ENCODE assay signal across 8 cellular contexts in the genomic region with DNA sequence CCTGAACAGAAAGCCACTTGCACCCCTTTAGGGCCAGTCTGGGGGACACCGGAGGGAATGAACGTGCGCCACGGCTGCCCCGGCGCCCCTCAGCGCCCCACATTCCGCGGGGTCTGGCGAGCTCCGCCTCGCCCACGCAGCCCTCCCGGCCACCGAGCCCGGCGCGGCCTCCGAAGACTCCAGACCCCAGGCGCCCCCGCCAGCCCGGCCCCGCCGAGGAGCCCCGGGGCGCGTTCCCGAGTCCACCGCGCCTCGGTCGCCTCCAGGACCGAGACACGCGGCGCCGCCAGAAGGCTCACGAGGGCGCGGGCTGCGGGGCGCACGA. TPM values are rescaled to one million over a fixed set of nuclear protein-coding genes. Genes with fewer than 3 reads are reported as not detected.
A peak's percentile ranks its signal among the peaks of the same experiment; 100 is the strongest.
DNase-seq lines count a peak whose midpoint lies in the region; TF ChIP-seq lines count a peak whose summit lies in the region.

No MANE protein-coding gene starts in this region.

- no peak overlapping the region for H3K27ac ChIP-seq in ectodermal cell (ENCODE audit: insufficient read depth, low read depth, low read length, poor library complexity, severe bottlenecking)

- H3K9me3 ChIP-seq in ectodermal cell (ENCODE audit: control insufficient read depth, low read length): no peaks in the 10 kb centered on the region

- WGBS in ectodermal cell, 2 experiments: 2% methylated on average over 43 of the region's 43 CpGs

- H3K4me1 Mint-ChIP-seq in activated naive CD4-positive, alpha-beta T cell treated with anti-CD3 and anti-CD28 coated beads, Interleukin-2, amount 50 U/mL, for 24 hours: peaks cover 42% of the 10 kb centered on the region
- peaks cover 21 to 44% (median 34%) of the 10 kb centered on the region in 3 donors for H3K4me1 Mint-ChIP-seq in IgD-negative memory B cell
- H3K4me1 Mint-ChIP-seq in nephron: peaks cover 9% of the 10 kb centered on the region

- H3K36me3 ChIP-seq in ectodermal cell (ENCODE audit: control insufficient read depth, insufficient read depth, low read length): no peaks in the 10 kb centered on the region

- H3K9me3 Mint-ChIP-seq in activated naive CD4-positive, alpha-beta T cell treated with anti-CD3 and anti-CD28 coated beads, Interleukin-2, amount 50 U/mL, for 24 hours: no peaks in the 10 kb centered on the region
- H3K9me3 Mint-ChIP-seq in IgD-negative memory B cell (no peaks in the 10 kb centered on the region), nephron (no peaks in the 10 kb centered on the region)

- H3K4me1 ChIP-seq in ectodermal cell (ENCODE audit: control insufficient read depth, insufficient read depth, low read length): no peaks in the 10 kb centered on the region

- TF ChIP-seq CTCF in nephron (IDR thresholded peaks at IDR 0.05; ENCODE audit: unreplicated experiment in 3 of 3) (no peak), GM10248 (IDR thresholded peaks at IDR 0.05; ENCODE audit: control extremely low read depth, extremely low read depth, low read depth, missing control alignments) (no peak)

- peak overlapping the region; percentile 64 for H3K4me3 ChIP-seq in ectodermal cell (ENCODE audit: insufficient read depth, low read depth, low read length)

- H3K4me3 Mint-ChIP-seq in activated naive CD4-positive, alpha-beta T cell treated with anti-CD3 and anti-CD28 coated beads, Interleukin-2, amount 50 U/mL, for 24 hours: peak overlapping the region; percentile 84
- H3K4me3 Mint-ChIP-seq in IgD-negative memory B cell (peak overlapping the region; percentile 80 to 92 (median 87)), nephron (peak overlapping the region; percentile 76 to 85 (median 83))

- H3K27me3 Mint-ChIP-seq in activated naive CD4-positive, alpha-beta T cell treated with anti-CD3 and anti-CD28 coated beads, Interleukin-2, amount 50 U/mL, for 24 hours: no peaks in the 10 kb centered on the region
- H3K27me3 Mint-ChIP-seq in IgD-negative memory B cell (no peaks in the 10 kb centered on the region), nephron (ENCODE audit: low read depth) (no peaks in the 10 kb centered on the region)

- CTCF ChIA-PET in GM10248 (lab: Yijun Ruan, JAX): no interaction called here

- no peak overlapping the region for H3K27ac Mint-ChIP-seq in activated naive CD4-positive, alpha-beta T cell treated with anti-CD3 and anti-CD28 coated beads, Interleukin-2, amount 50 U/mL, for 24 hours
- peak overlapping the region in 2 of 3 donors; percentile 73 to 91 for H3K27ac Mint-ChIP-seq in IgD-negative memory B cell
- peak overlapping the region in 1 of 3 experiments; percentile 25 for H3K27ac Mint-ChIP-seq in nephron

- no peaks in the 10 kb centered on the region for H3K27me3 ChIP-seq in ectodermal cell (ENCODE audit: control insufficient read depth, insufficient read depth, low read length, poor library complexity, severe bottlenecking)

- POLR2A ChIA-PET in GM10248 (lab: Yijun Ruan, JAX): no interaction called here

- H3K36me3 Mint-ChIP-seq in activated naive CD4-positive, alpha-beta T cell treated with anti-CD3 and anti-CD28 coated beads, Interleukin-2, amount 50 U/mL, for 24 hours: peaks cover 1% of the 10 kb centered on the region
- peaks cover 2% of the 10 kb centered on the region for H3K36me3 Mint-ChIP-seq in IgD-negative memory B cell
- H3K36me3 Mint-ChIP-seq in nephron (ENCODE audit: low read depth): no peaks in the 10 kb centered on the region

- no peak for DNase-seq in activated naive CD4-positive, alpha-beta T cell (lab: John Stamatoyannopoulos, UW)
- DNase-seq in SKM-1 treated with dmso at 0.1 percent for 144 hours (lab: John Stamatoyannopoulos, UW; ENCODE audit: unreplicated experiment): no peak
- DNase-seq in GM10248 (ENCODE audit: extremely low spot score): no peak
- DNase-seq in C1 segment of cervical spinal cord (lab: John Stamatoyannopoulos, UW): no peak

RNA-seq across cellular contexts. Expression of a gene that starts 0.4 kb away (rescaled TPM):
- 102 TPM for polyA plus RNA-seq in IgD-negative memory B cell
- polyA plus RNA-seq in ectodermal cell (2013, experiment 1 of 4): 68.9 TPM
- polyA plus RNA-seq in ectodermal cell (2013, experiment 2 of 4): 68.0 TPM
- polyA plus RNA-seq in ectodermal cell (2013, experiment 3 of 4): 46.4 TPM
- polyA plus RNA-seq in ectodermal cell (2013, experiment 4 of 4): 59.1 TPM

RNA-seq across cellular contexts. Expression of a gene that starts 14.3 kb away (rescaled TPM):
- polyA plus RNA-seq in IgD-negative memory B cell: not detected
- polyA plus RNA-seq in ectodermal cell (2013, experiment 1 of 4): not detected
- polyA plus RNA-seq in ectodermal cell (2013, experiment 2 of 4): not detected
- not detected for polyA plus RNA-seq in ectodermal cell (2013, experiment 3 of 4)
- polyA plus RNA-seq in ectodermal cell (2013, experiment 4 of 4): 0.16 TPM

RNA-seq across cellular contexts. Expression of a gene that starts 18.7 kb away (rescaled TPM):
- polyA plus RNA-seq in IgD-negative memory B cell: 37.4 TPM
- polyA plus RNA-seq in ectodermal cell (2013, experiment 1 of 4): 57.9 TPM
- 57.6 TPM for polyA plus RNA-seq in ectodermal cell (2013, experiment 2 of 4)
- polyA plus RNA-seq in ectodermal cell (2013, experiment 3 of 4): 43.7 TPM
- polyA plus RNA-seq in ectodermal cell (2013, experiment 4 of 4): 44.1 TPM

RNA-seq across cellular contexts. Expression of a gene that starts 30.1 kb away (rescaled TPM):
- 1.5 TPM for polyA plus RNA-seq in IgD-negative memory B cell
- 2.0 TPM for polyA plus RNA-seq in ectodermal cell (2013, experiment 1 of 4)
- 3.6 TPM for polyA plus RNA-seq in ectodermal cell (2013, experiment 2 of 4)
- 1.4 TPM for polyA plus RNA-seq in ectodermal cell (2013, experiment 3 of 4)
- 1.8 TPM for polyA plus RNA-seq in ectodermal cell (2013, experiment 4 of 4)

RNA-seq across cellular contexts. Expression of a gene that starts 43.6 kb away (rescaled TPM):
- polyA plus RNA-seq in IgD-negative memory B cell: not detected
- not detected for polyA plus RNA-seq in ectodermal cell (2013, experiment 1 of 4)
- polyA plus RNA-seq in ectodermal cell (2013, experiment 2 of 4): not detected
- polyA plus RNA-seq in ectodermal cell (2013, experiment 3 of 4): not detected
- polyA plus RNA-seq in ectodermal cell (2013, experiment 4 of 4): not detected
